8 cellular contexts compared by ENCODE assay signal in the genomic region with DNA sequence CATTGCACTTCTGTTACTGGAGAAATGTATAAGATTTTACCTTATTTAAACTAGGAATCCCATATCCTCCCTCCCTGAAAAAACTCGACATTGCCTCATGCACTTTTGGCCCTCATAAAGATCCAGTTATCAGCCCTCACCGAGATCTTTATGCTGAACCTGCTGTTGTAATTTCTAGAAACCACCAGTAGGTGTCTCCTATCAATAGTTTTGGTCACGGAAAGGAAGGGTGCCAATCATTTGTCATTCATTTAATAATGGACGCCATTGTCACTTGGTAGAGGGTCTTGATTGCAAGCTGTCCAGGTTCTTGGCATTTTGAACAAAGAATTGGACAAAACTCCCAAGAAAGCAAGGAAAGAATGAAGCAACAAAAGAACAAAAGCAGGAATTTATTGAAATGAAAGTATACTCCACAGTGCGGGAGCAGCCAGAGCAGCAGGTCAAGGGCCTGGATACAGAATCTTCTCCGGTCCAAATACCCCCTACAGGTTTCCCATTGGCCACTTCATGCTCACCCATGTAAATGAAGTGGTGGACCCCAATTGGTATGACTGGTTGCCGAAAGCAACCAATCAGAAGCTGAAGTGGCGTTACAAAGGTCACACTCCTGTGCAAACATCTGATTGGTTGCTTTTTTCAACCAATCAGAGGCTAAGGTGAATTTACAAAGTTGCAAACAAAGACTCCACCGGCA.
DNase-seq lines count a peak whose midpoint lies in the region; ATAC-seq and TF ChIP-seq lines count a peak whose summit lies in the region.

No MANE protein-coding gene starts in this region.

- in situ Hi-C loops in Caki2 (cut with HindIII; ENCODE audit: low pct_unique_long_range_greater_than_20kb, low sequenced_read_pairs) (no loop called here), brain microvascular endothelial cell (cut with HindIII; ENCODE audit: low pct_ligation_motif_present, low sequenced_read_pairs) (no loop called here)

- H3K4me1 ChIP-seq in lower lobe of right lung, result no peaks in the 10 kb centered on the region

- H3K4me3 ChIP-seq in brain microvascular endothelial cell (ENCODE audit: low read depth, low read length), result peak overlapping the region; percentile 22
- H3K4me3 ChIP-seq in lower lobe of right lung, result peak overlapping the region; percentile 28

- no peaks in the 10 kb centered on the region for H3K27me3 ChIP-seq in brain microvascular endothelial cell (replicated peaks)
- H3K27me3 ChIP-seq in lower lobe of right lung (ENCODE audit: low read depth), result no peaks in the 10 kb centered on the region

- TF ChIP-seq CTCF in brain microvascular endothelial cell (IDR thresholded peaks at IDR 0.05; ENCODE audit: low read depth, low read length, missing control alignments) (peak; percentile 70), lower lobe of right lung (IDR thresholded peaks at IDR 0.05) (peak; percentile 66)

- DNase-seq in Caki2 (ENCODE audit: low read depth) (peak; percentile 37), NCI-H345 treated with DMSO at 0.1 percent for 48 hours (lab: John Stamatoyannopoulos, UW; ENCODE audit: unreplicated experiment) (peak; percentile 29), brain microvascular endothelial cell (peak; percentile 12), lower lobe of right lung (no peak)
- DNase-seq in stimulated activated CD4-positive, alpha-beta T cell treated with anti-CD3 and anti-CD28 coated beads, Interleukin-4, amount 100 ng/mL, for 24 hours, result no peak

- H3K36me3 ChIP-seq in brain microvascular endothelial cell (replicated peaks) (no peaks in the 10 kb centered on the region), lower lobe of right lung (no peaks in the 10 kb centered on the region)

- H3K27ac ChIP-seq in brain microvascular endothelial cell, result no peak overlapping the region
- H3K27ac ChIP-seq in lower lobe of right lung, result no peak overlapping the region

- ATAC-seq in GM19023 (IDR thresholded peaks at IDR 0.05; ENCODE audit: unreplicated experiment) (peak; percentile 75), HG03196 (IDR thresholded peaks at IDR 0.05; ENCODE audit: unreplicated experiment) (peak; percentile 75), lower lobe of right lung (peak in 1 of 2 donors; percentile 62), esophagus mucosa (no peak)

- intact Hi-C loops in lower lobe of right lung (cut with DNase I), result no loop called here

- H3K9me3 ChIP-seq in lower lobe of right lung, result no peaks in the 10 kb centered on the region

Comparison
In these comparisons a context has a peak if more than half of its experiments do, and no peak if none do; other contexts are left out.
1. DNase-seq: peak in Caki2 (single experiment), NCI-H345 treated with DMSO at 0.1 percent for 48 hours (single experiment) and brain microvascular endothelial cell (single experiment); none in lower lobe of right lung (single experiment) and stimulated activated CD4-positive, alpha-beta T cell treated with anti-CD3 and anti-CD28 coated beads, Interleukin-4, amount 100 ng/mL, for 24 hours (single experiment).